ENCODE assay signal across 1 cellular context in genomic region chr11:108135845-108136599, GRCh38.
TF ChIP-seq lines count a peak whose summit lies in the region.

No MANE protein-coding gene starts in this region.

TF ChIP-seq in SK-N-SH, 30 proteins besides CTCF, POLR2A, EP300 and RAD21 (continued from another document):
- TF ChIP-seq, protein P1, sequence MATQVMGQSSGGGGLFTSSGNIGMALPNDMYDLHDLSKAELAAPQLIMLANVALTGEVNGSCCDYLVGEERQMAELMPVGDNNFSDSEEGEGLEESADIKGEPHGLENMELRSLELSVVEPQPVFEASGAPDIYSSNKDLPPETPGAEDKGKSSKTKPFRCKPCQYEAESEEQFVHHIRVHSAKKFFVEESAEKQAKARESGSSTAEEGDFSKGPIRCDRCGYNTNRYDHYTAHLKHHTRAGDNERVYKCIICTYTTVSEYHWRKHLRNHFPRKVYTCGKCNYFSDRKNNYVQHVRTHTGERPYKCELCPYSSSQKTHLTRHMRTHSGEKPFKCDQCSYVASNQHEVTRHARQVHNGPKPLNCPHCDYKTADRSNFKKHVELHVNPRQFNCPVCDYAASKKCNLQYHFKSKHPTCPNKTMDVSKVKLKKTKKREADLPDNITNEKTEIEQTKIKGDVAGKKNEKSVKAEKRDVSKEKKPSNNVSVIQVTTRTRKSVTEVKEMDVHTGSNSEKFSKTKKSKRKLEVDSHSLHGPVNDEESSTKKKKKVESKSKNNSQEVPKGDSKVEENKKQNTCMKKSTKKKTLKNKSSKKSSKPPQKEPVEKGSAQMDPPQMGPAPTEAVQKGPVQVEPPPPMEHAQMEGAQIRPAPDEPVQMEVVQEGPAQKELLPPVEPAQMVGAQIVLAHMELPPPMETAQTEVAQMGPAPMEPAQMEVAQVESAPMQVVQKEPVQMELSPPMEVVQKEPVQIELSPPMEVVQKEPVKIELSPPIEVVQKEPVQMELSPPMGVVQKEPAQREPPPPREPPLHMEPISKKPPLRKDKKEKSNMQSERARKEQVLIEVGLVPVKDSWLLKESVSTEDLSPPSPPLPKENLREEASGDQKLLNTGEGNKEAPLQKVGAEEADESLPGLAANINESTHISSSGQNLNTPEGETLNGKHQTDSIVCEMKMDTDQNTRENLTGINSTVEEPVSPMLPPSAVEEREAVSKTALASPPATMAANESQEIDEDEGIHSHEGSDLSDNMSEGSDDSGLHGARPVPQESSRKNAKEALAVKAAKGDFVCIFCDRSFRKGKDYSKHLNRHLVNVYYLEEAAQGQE (IDR thresholded peaks at IDR 0.05; ENCODE audit: low read depth, low read length) = no peak
- TF ChIP-seq GATA2 (CRISPR knock-in tag; IDR thresholded peaks at IDR 0.05) = no peak
- TF ChIP-seq, protein P2, sequence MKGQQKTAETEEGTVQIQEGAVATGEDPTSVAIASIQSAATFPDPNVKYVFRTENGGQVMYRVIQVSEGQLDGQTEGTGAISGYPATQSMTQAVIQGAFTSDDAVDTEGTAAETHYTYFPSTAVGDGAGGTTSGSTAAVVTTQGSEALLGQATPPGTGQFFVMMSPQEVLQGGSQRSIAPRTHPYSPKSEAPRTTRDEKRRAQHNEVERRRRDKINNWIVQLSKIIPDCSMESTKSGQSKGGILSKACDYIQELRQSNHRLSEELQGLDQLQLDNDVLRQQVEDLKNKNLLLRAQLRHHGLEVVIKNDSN (IDR thresholded peaks at IDR 0.05; ENCODE audit: borderline replicate concordance, low read depth) = no peak
- TF ChIP-seq TCF12 (IDR thresholded peaks at IDR 0.05) = no peak
- no peak for TF ChIP-seq FOSL2 (IDR thresholded peaks at IDR 0.05; ENCODE audit: borderline replicate concordance, low read depth)
- no peak for TF ChIP-seq JUND (IDR thresholded peaks at IDR 0.05)
- TF ChIP-seq FOXJ3 (CRISPR knock-in tag; IDR thresholded peaks at IDR 0.05) = no peak
TF ChIP-seq in SK-N-SH: peak in this region for 0.
